ENCODE assay signal across 12 cellular contexts in genomic region chr1:6984996-6985395, GRCh38.
"Had no signal": no experiment of that assay in that cellular context is flagged by ENCODE, and none has a peak within 500 bp of the region (broad histone marks: within the 10 kb centered on the region; RNA-seq: fewer than 3 reads in every experiment).

No MANE protein-coding gene starts in this region.

- H3K36me3 ChIP-seq: ovary, right atrium auricular region, tibial nerve had no signal

- H3K9me3 ChIP-seq: ovary, right atrium auricular region, tibial nerve had no signal

- H3K27me3 ChIP-seq: ovary, right atrium auricular region, tibial nerve had no signal

- H3K27ac ChIP-seq: ovary, right atrium auricular region, skin epidermis, tibial nerve, VCaP had no signal

- H3K4me3 ChIP-seq: ovary, right atrium auricular region, skin epidermis, tibial nerve had no signal

- H3K4me1 ChIP-seq: right atrium auricular region, tibial nerve had no signal

- DNase-seq: activated CD4-positive, alpha-beta memory T cell treated with anti-CD3 and anti-CD28 coated beads, Interleukin-2, amount 10 ng/mL, durations not matched to agents 7 days and 5 days; activated CD4-positive, alpha-beta T cell treated with anti-CD3 and anti-CD28 coated beads for 36 hours; activated gamma-delta T cell treated with Interleukin-2 at 50 U/mL for 16 hours; activated naive CD8-positive, alpha-beta T cell treated with anti-CD3 and anti-CD28 coated beads, Interleukin-2, amount 10 ng/mL, durations not matched to agents 7 days and 5 days; activated T-cell treated with anti-CD3 and anti-CD28 coated beads, Interleukin-2, amount 50 U/mL, for 72 hours; left colon; ovary; T-helper 1 cell had no signal
